ENCODE assay signal across 22 cellular contexts in the genomic region with DNA sequence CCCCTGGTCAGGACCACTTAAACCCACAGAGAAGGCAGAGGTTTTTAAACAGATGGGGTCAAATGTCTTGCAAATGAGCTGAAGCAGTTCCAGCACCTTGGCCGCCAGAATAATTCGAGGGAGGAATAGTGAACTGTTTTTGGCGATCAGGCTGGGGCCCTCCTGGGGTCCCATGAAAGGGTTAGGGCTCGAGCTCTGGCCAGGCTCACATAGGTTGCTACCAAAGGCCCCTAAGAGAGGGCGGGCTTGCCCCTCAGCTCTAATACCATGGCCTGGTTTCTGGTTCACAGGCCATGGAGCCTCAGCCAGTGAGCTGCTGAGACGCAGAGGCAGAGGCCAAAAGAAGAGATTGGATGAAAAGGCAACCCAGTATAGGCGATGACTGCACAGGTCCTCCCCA.
"Had no signal": no experiment of that assay in that cellular context is flagged by ENCODE, and none has a peak within 500 bp of the region (broad histone marks: within the 10 kb centered on the region; RNA-seq: fewer than 3 reads in every experiment).

No MANE protein-coding gene starts in this region.

- ATAC-seq: activated naive CD4-positive, alpha-beta T cell treated with anti-CD3 and anti-CD28 coated beads, Interleukin-2, amount 50 U/mL, for 72 hours; activated T-cell treated with anti-CD3 and anti-CD28 coated beads, Interleukin-2, amount 50 U/mL, for 72 hours; esophagus mucosa had no signal

- H3K4me3 ChIP-seq: colonic mucosa had no signal

- H3K36me3 ChIP-seq: colonic mucosa had no signal

- H3K4me3 Mint-ChIP-seq: activated CD4-positive, alpha-beta memory T cell treated with anti-CD3 and anti-CD28 coated beads, Interleukin-2, amount 10 ng/mL, durations not matched to agents 7 days and 5 days; activated CD4-positive, alpha-beta T cell treated with anti-CD3 and anti-CD28 coated beads, Interleukin-2, amount 10 ng/mL, durations not matched to agents 7 days and 5 days; activated naive CD4-positive, alpha-beta T cell treated with anti-CD3 and anti-CD28 coated beads, Interleukin-2, amount 10 ng/mL, durations not matched to agents 7 days and 5 days; activated T-cell treated with anti-CD3 and anti-CD28 coated beads, Interleukin-2, amount 50 U/mL, for 24 hours; activated T-cell treated with anti-CD3 and anti-CD28 coated beads, Interleukin-2, amount 50 U/mL, for 72 hours had no signal

- H3K4me1 ChIP-seq: colonic mucosa had no signal

- H3K27ac Mint-ChIP-seq: activated CD4-positive, alpha-beta memory T cell treated with anti-CD3 and anti-CD28 coated beads, Interleukin-2, amount 10 ng/mL, durations not matched to agents 7 days and 5 days; activated CD4-positive, alpha-beta T cell treated with anti-CD3 and anti-CD28 coated beads, Interleukin-2, amount 10 ng/mL, durations not matched to agents 7 days and 5 days; activated naive CD4-positive, alpha-beta T cell treated with anti-CD3 and anti-CD28 coated beads, Interleukin-2, amount 10 ng/mL, durations not matched to agents 7 days and 5 days; activated naive CD4-positive, alpha-beta T cell treated with anti-CD3 and anti-CD28 coated beads, Interleukin-2, amount 50 U/mL, for 72 hours; activated T-cell treated with anti-CD3 and anti-CD28 coated beads, Interleukin-2, amount 50 U/mL, for 24 hours; activated T-cell treated with anti-CD3 and anti-CD28 coated beads, Interleukin-2, amount 50 U/mL, for 72 hours had no signal

- H3K9me3 ChIP-seq: colonic mucosa had no signal

- H3K27me3 Mint-ChIP-seq: activated CD4-positive, alpha-beta T cell treated with anti-CD3 and anti-CD28 coated beads, Interleukin-2, amount 10 ng/mL, durations not matched to agents 7 days and 5 days; activated naive CD4-positive, alpha-beta T cell treated with anti-CD3 and anti-CD28 coated beads, Interleukin-2, amount 10 ng/mL, durations not matched to agents 7 days and 5 days had no signal

- H3K27ac ChIP-seq: colonic mucosa had no signal

- H3K9me3 Mint-ChIP-seq: activated CD4-positive, alpha-beta memory T cell treated with anti-CD3 and anti-CD28 coated beads, Interleukin-2, amount 10 ng/mL, durations not matched to agents 7 days and 5 days; activated CD4-positive, alpha-beta T cell treated with anti-CD3 and anti-CD28 coated beads, Interleukin-2, amount 10 ng/mL, durations not matched to agents 7 days and 5 days; activated naive CD4-positive, alpha-beta T cell treated with anti-CD3 and anti-CD28 coated beads, Interleukin-2, amount 10 ng/mL, durations not matched to agents 7 days and 5 days; activated T-cell treated with anti-CD3 and anti-CD28 coated beads, Interleukin-2, amount 50 U/mL, for 24 hours had no signal

- H3K36me3 Mint-ChIP-seq: activated naive CD4-positive, alpha-beta T cell treated with anti-CD3 and anti-CD28 coated beads, Interleukin-2, amount 10 ng/mL, durations not matched to agents 7 days and 5 days had no signal

- DNase-seq: activated CD4-positive, alpha-beta memory T cell treated with anti-CD3 and anti-CD28 coated beads, Interleukin-2, amount 10 ng/mL, durations not matched to agents 7 days and 5 days; activated CD4-positive, alpha-beta T cell treated with anti-CD3 and anti-CD28 coated beads for 1 hour; activated CD4-positive, alpha-beta T cell treated with anti-CD3 and anti-CD28 coated beads for 4 hours; activated CD4-positive, alpha-beta T cell treated with anti-CD3 and anti-CD28 coated beads, Interleukin-2, amount 10 ng/mL, durations not matched to agents 7 days and 5 days; activated CD4-positive, alpha-beta T cell treated with anti-CD3 and anti-CD28 coated beads, Interleukin-2, amount 50 U/mL, for 4 hours; activated CD8-positive, alpha-beta memory T cell treated with anti-CD3 and anti-CD28 coated beads, Interleukin-2, amount 50 U/mL, for 48 hours; activated gamma-delta T cell; activated naive CD4-positive, alpha-beta T cell; activated naive CD4-positive, alpha-beta T cell treated with anti-CD3 and anti-CD28 coated beads, Interleukin-2, amount 10 ng/mL, durations not matched to agents 7 days and 5 days; activated T-cell treated with anti-CD3 and anti-CD28 coated beads for 4 hours; activated T-cell treated with anti-CD3 and anti-CD28 coated beads, Interleukin-2, amount 50 U/mL, for 24 hours; activated T-cell treated with anti-CD3 and anti-CD28 coated beads, Interleukin-2, amount 50 U/mL, for 72 hours; amniotic stem cell; caudate nucleus; colonic mucosa; effector CD8-positive, alpha-beta T cell; foreskin fibroblast; head of caudate nucleus; hippocampal formation; T-helper 2 cell had no signal

- H3K27me3 ChIP-seq: colonic mucosa had no signal
